10 cellular contexts compared by ENCODE assay signal in genomic region chr1:35032384-35032739, GRCh38. TPM values are rescaled to one million over a fixed set of nuclear protein-coding genes. Genes with fewer than 3 reads are reported as not detected.
DNase-seq lines count a peak whose midpoint lies in the region; ATAC-seq and TF ChIP-seq lines count a peak whose summit lies in the region.
"Had no signal": no experiment of that assay in that cellular context is flagged by ENCODE, and none has a peak within 500 bp of the region (broad histone marks: within the 10 kb centered on the region; RNA-seq: fewer than 3 reads in every experiment).

No MANE protein-coding gene starts in this region.

- no peak for TF ChIP-seq CTCF in LNCaP clone FGC (IDR thresholded peaks at IDR 0.05; ENCODE audit: control insufficient read depth, extremely low read depth, insufficient read depth)
- TF ChIP-seq CTCF in coronary artery (IDR thresholded peaks at IDR 0.05), result no peak
- no peak for TF ChIP-seq CTCF in neural crest cell (conservative IDR thresholded peaks at IDR 0.05)

- H3K4me1 ChIP-seq in CD4-positive, CD25-positive, alpha-beta regulatory T cell (ENCODE audit: control insufficient read depth, insufficient read depth, low read length, poor library complexity, severe bottlenecking), result peaks cover 33% of the 10 kb centered on the region
- H3K4me1 ChIP-seq: foreskin keratinocyte had no signal

- ATAC-seq in CD4-positive, CD25-positive, alpha-beta regulatory T cell (ENCODE audit: low read depth in 2 of 2), result no peak
- ATAC-seq in GM19467 (IDR thresholded peaks at IDR 0.05; ENCODE audit: unreplicated experiment), result no peak
- ATAC-seq in GM18861 (IDR thresholded peaks at IDR 0.05; ENCODE audit: unreplicated experiment), result no peak
- no peak for ATAC-seq in HG02798 (IDR thresholded peaks at IDR 0.05; ENCODE audit: poor library complexity, unreplicated experiment)

- peak overlapping the region in 3 of 4 donors; percentile 68 to 97 (median 97) for H3K4me3 Mint-ChIP-seq in CD4-positive, CD25-positive, alpha-beta regulatory T cell
- H3K4me3 Mint-ChIP-seq in neural crest cell, result peak overlapping the region; percentile 14

- no peak overlapping the region for H3K27ac ChIP-seq in CD4-positive, CD25-positive, alpha-beta regulatory T cell (ENCODE audit: insufficient read depth, low read length, poor library complexity, severe bottlenecking)
- H3K27ac ChIP-seq in coronary artery, result peak overlapping the region in 1 of 2 donors; percentile 98

- peaks cover 15 to 39% (median 31%) of the 10 kb centered on the region in 4 donors for H3K4me1 Mint-ChIP-seq in CD4-positive, CD25-positive, alpha-beta regulatory T cell
- peaks cover 26% of the 10 kb centered on the region for H3K4me1 Mint-ChIP-seq in neural crest cell

- no peaks in the 10 kb centered on the region for H3K27me3 ChIP-seq in CD4-positive, CD25-positive, alpha-beta regulatory T cell (ENCODE audit: control insufficient read depth, insufficient read depth, low read length)
- H3K27me3 ChIP-seq: foreskin keratinocyte had no signal

- H3K9me3 ChIP-seq in CD4-positive, CD25-positive, alpha-beta regulatory T cell (ENCODE audit: control insufficient read depth in 2 of 2, low read length in 2 of 2), result peaks cover 8 to 9% of the 10 kb centered on the region in 2 experiments

- DNase-seq in CD4-positive, CD25-positive, alpha-beta regulatory T cell, result no peak
- DNase-seq in LNCaP clone FGC (ENCODE audit: low read depth) (no peak), coronary artery (ENCODE audit: low spot score) (no peak), neural crest cell (ENCODE audit: low read depth, low spot score) (no peak), NCI-H526 treated with DMSO at 0.1 percent for 48 hours (lab: John Stamatoyannopoulos, UW) (no peak)
- DNase-seq: activated CD4-positive, alpha-beta T cell treated with anti-CD3 and anti-CD28 coated beads for 1 hour had no signal

- H3K9me3 Mint-ChIP-seq in CD4-positive, CD25-positive, alpha-beta regulatory T cell, result peaks cover 0 to 8% (median 0%) of the 10 kb centered on the region in 7 donors
- H3K9me3 Mint-ChIP-seq in neural crest cell, result peaks cover 10% of the 10 kb centered on the region

- H3K4me3 ChIP-seq in CD4-positive, CD25-positive, alpha-beta regulatory T cell (ENCODE audit: low read depth, low read length), result peak overlapping the region; percentile 99
- H3K4me3 ChIP-seq in LNCaP clone FGC (ENCODE audit: low read depth, low read length) (peak overlapping the region; percentile 85), coronary artery (peak overlapping the region; percentile 87)

- H3K36me3 Mint-ChIP-seq in CD4-positive, CD25-positive, alpha-beta regulatory T cell, result peaks cover 8% of the 10 kb centered on the region
- H3K36me3 Mint-ChIP-seq in neural crest cell (ENCODE audit: low read depth), result peaks cover 15% of the 10 kb centered on the region

- H3K27ac Mint-ChIP-seq in CD4-positive, CD25-positive, alpha-beta regulatory T cell, result peak overlapping the region in 1 of 3 donors; percentile 56
- no peak overlapping the region for H3K27ac Mint-ChIP-seq in neural crest cell (ENCODE audit: unreplicated experiment)

- peaks cover 5% of the 10 kb centered on the region for H3K36me3 ChIP-seq in CD4-positive, CD25-positive, alpha-beta regulatory T cell (ENCODE audit: control insufficient read depth, insufficient read depth, low read length)

- peaks cover 4% of the 10 kb centered on the region for H3K27me3 Mint-ChIP-seq in CD4-positive, CD25-positive, alpha-beta regulatory T cell
- H3K27me3 Mint-ChIP-seq in neural crest cell (ENCODE audit: low read depth), result peaks cover 7% of the 10 kb centered on the region

RNA-seq across cellular contexts. Expression of gene ZMYM6, which starts 0.6 kb away (rescaled TPM):
- total RNA-seq in CD4-positive, CD25-positive, alpha-beta regulatory T cell, result 28.0 TPM
- 10 to 100 TPM in 1 of 4 donors, 1 to 10 TPM in 3; 6.0 to 10.4 (median 7.9) TPM for polyA plus RNA-seq in CD4-positive, CD25-positive, alpha-beta regulatory T cell
- 19.2 and 23.2 TPM in 2 replicates for total RNA-seq in neural crest cell

RNA-seq across cellular contexts. Expression of gene ZMYM1, which starts 46.8 kb away (rescaled TPM):
- total RNA-seq in CD4-positive, CD25-positive, alpha-beta regulatory T cell, result 10.3 TPM
- polyA plus RNA-seq in CD4-positive, CD25-positive, alpha-beta regulatory T cell, result 10 to 100 TPM in 3 of 4 donors, 1 to 10 TPM in 1; 6.6 to 16.5 (median 14.4) TPM
- total RNA-seq in neural crest cell, result 29.3 and 32.2 TPM in 2 replicates

RNA-seq across cellular contexts. Expression of gene TMEM35B, which starts 47.2 kb away (rescaled TPM):
- 13.8 TPM for total RNA-seq in CD4-positive, CD25-positive, alpha-beta regulatory T cell
- 100 to 1,000 TPM; 173 to 206 (median 196) TPM for polyA plus RNA-seq in CD4-positive, CD25-positive, alpha-beta regulatory T cell
- 3.6 and 3.9 TPM in 2 replicates for total RNA-seq in neural crest cell
